ENCODE assay signal across 1 cellular context in the genomic region with DNA sequence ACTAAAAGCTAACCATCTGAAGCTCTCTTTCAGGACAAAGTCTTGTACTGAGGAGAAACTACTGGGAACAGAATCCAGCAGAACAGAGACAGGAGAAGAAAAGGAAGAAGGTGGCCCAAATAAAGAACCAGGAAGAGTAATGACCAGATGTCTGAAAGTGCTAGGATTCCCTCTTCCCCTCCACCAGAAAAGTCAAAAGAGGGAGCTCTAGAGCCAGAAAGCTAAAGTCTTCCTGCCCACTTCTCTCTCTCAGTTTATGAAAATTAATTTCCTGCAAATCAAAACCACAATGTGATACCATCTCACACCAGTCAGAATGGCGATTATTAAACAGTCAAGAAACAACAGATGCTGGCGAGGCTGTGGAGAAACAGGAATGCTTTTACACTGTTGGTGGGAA.
TF ChIP-seq lines count a peak whose summit lies in the region.

No MANE protein-coding gene starts in this region.

TF ChIP-seq in K562, 482 proteins besides CTCF, POLR2A, EP300 and RAD21 (continued from another document):
- TF ChIP-seq, protein P1, sequence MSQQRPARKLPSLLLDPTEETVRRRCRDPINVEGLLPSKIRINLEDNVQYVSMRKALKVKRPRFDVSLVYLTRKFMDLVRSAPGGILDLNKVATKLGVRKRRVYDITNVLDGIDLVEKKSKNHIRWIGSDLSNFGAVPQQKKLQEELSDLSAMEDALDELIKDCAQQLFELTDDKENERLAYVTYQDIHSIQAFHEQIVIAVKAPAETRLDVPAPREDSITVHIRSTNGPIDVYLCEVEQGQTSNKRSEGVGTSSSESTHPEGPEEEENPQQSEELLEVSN (IDR thresholded peaks at IDR 0.05; ENCODE audit: borderline replicate concordance in 1 of 2, extremely low read depth in 1 of 2, insufficient read depth in 1 of 2, insufficient read length in 1 of 2, low read depth in 1 of 2, low read length in 1 of 2, poor library complexity in 1 of 2, severe bottlenecking in 1 of 2), result no peak
- TF ChIP-seq, protein P2, sequence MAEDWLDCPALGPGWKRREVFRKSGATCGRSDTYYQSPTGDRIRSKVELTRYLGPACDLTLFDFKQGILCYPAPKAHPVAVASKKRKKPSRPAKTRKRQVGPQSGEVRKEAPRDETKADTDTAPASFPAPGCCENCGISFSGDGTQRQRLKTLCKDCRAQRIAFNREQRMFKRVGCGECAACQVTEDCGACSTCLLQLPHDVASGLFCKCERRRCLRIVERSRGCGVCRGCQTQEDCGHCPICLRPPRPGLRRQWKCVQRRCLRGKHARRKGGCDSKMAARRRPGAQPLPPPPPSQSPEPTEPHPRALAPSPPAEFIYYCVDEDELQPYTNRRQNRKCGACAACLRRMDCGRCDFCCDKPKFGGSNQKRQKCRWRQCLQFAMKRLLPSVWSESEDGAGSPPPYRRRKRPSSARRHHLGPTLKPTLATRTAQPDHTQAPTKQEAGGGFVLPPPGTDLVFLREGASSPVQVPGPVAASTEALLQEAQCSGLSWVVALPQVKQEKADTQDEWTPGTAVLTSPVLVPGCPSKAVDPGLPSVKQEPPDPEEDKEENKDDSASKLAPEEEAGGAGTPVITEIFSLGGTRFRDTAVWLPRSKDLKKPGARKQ (CRISPR knock-in tag; IDR thresholded peaks at IDR 0.05), result no peak
- TF ChIP-seq, protein P3, sequence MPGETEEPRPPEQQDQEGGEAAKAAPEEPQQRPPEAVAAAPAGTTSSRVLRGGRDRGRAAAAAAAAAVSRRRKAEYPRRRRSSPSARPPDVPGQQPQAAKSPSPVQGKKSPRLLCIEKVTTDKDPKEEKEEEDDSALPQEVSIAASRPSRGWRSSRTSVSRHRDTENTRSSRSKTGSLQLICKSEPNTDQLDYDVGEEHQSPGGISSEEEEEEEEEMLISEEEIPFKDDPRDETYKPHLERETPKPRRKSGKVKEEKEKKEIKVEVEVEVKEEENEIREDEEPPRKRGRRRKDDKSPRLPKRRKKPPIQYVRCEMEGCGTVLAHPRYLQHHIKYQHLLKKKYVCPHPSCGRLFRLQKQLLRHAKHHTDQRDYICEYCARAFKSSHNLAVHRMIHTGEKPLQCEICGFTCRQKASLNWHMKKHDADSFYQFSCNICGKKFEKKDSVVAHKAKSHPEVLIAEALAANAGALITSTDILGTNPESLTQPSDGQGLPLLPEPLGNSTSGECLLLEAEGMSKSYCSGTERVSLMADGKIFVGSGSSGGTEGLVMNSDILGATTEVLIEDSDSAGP (CRISPR knock-in tag; IDR thresholded peaks at IDR 0.05), result no peak
